In the genomic region with DNA sequence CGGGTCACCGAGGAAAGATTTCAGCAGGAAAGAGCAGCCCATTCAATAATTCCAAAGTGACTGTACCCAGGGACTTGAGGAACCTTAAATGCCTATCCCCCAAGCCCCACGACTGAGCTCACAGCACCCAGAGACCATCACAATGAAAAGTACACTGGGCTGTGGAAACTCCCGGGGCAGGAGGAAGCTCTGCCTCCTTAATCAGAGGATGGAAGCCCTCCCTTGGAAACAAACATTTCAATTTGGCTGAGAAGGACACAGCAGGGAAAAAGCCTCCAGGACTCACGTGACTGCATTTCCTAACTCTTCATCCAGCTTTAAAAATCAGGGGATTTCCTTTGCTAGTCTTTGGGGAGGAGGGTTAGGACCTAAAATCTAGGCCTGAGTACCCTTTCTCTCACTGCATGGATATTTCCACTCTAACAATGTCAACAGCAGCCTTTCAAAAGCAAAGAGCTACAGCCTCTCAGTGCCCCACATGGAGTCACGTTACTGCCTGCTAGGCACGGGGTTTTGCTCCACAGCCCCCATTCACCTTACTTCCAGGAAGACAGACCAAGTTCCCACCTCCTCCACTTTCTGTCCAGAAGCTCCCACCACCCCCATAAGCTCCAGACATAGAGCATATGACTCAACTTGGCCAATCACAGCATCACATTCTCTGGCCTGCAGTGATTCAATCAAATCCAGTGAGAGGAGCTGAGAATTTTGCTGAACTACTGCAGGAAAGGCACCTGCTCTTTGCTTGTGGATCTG, we compare ENCODE assay signal across 24 cellular contexts.
DNase-seq lines count a peak whose midpoint lies in the region; ATAC-seq, FAIRE-seq and TF ChIP-seq lines count a peak whose summit lies in the region.
"Had no signal": no experiment of that assay in that cellular context is flagged by ENCODE, and none has a peak within 500 bp of the region (broad histone marks: within the 10 kb centered on the region; RNA-seq: fewer than 3 reads in every experiment).

No MANE protein-coding gene starts in this region.

- no peaks in the 10 kb centered on the region for H3K36me3 Mint-ChIP-seq in mesothelial cell of epicardium
- H3K36me3 Mint-ChIP-seq: CD4-positive, alpha-beta memory T cell; naive B cell had no signal

- H3K4me1 ChIP-seq in Karpas-422 (ENCODE audit: low read length) (peaks cover 65% of the 10 kb centered on the region), foreskin keratinocyte (no peaks in the 10 kb centered on the region), BE2C (no peaks in the 10 kb centered on the region)
- H3K4me1 ChIP-seq: adrenal gland, gastrocnemius medialis, psoas muscle had no signal

- H3K9me2 ChIP-seq in Karpas-422 (replicated peaks; ENCODE audit: insufficient read depth, low read length): no peaks in the 10 kb centered on the region

- no peak overlapping the region for H3K4me3 Mint-ChIP-seq in mesothelial cell of epicardium
- H3K4me3 Mint-ChIP-seq: activated CD4-positive, alpha-beta T cell treated with anti-CD3 and anti-CD28 coated beads, Interleukin-2, amount 10 ng/mL, durations not matched to agents 7 days and 5 days; CD4-positive, alpha-beta memory T cell; naive B cell had no signal

- no peaks in the 10 kb centered on the region for H3K27me3 ChIP-seq in Karpas-422 (ENCODE audit: low read length)
- H3K27me3 ChIP-seq in foreskin keratinocyte: no peaks in the 10 kb centered on the region
- no peaks in the 10 kb centered on the region for H3K27me3 ChIP-seq in BE2C
- H3K27me3 ChIP-seq: adrenal gland, dorsolateral prefrontal cortex, gastrocnemius medialis had no signal

- no peak for TF ChIP-seq POLR2A in H54 (IDR thresholded peaks at IDR 0.05; ENCODE audit: low read depth, low read length)

- H3K36me3 ChIP-seq in Karpas-422 (ENCODE audit: insufficient read depth, low read length) (no peaks in the 10 kb centered on the region), BE2C (no peaks in the 10 kb centered on the region)
- H3K36me3 ChIP-seq: adrenal gland, gastrocnemius medialis had no signal

- peaks cover 4% of the 10 kb centered on the region for H3K27me3 Mint-ChIP-seq in mesothelial cell of epicardium (ENCODE audit: low read depth)
- H3K27me3 Mint-ChIP-seq: activated CD4-positive, alpha-beta T cell treated with anti-CD3 and anti-CD28 coated beads, Interleukin-2, amount 10 ng/mL, durations not matched to agents 7 days and 5 days; CD4-positive, alpha-beta memory T cell; naive B cell had no signal

- ATAC-seq in foreskin keratinocyte: peak; percentile 22
- ATAC-seq: gastrocnemius medialis had no signal

- no peaks in the 10 kb centered on the region for H3K9me3 ChIP-seq in Karpas-422 (ENCODE audit: low read length)
- H3K9me3 ChIP-seq in BE2C: no peaks in the 10 kb centered on the region
- H3K9me3 ChIP-seq: adrenal gland, gastrocnemius medialis, psoas muscle had no signal

- H2AFZ ChIP-seq in Karpas-422 (ENCODE audit: low read length): no peak overlapping the region

- H3K4me1 Mint-ChIP-seq in mesothelial cell of epicardium: peaks cover 36% of the 10 kb centered on the region
- H3K4me1 Mint-ChIP-seq: activated CD4-positive, alpha-beta T cell treated with anti-CD3 and anti-CD28 coated beads, Interleukin-2, amount 10 ng/mL, durations not matched to agents 7 days and 5 days; CD4-positive, alpha-beta memory T cell; naive B cell had no signal

- H3K4me2 ChIP-seq in Karpas-422 (ENCODE audit: low read depth, low read length, poor library complexity, severe bottlenecking): peak overlapping the region; percentile 75
- H3K4me2 ChIP-seq: KMS-11 had no signal

- TF ChIP-seq CTCF in foreskin keratinocyte (conservative IDR thresholded peaks at IDR 0.05) (no peak), mesothelial cell of epicardium (IDR thresholded peaks at IDR 0.05; ENCODE audit: unreplicated experiment) (no peak), BE2C (IDR thresholded peaks at IDR 0.05; ENCODE audit: low read depth, low read length) (no peak)

- H3K27ac Mint-ChIP-seq in mesothelial cell of epicardium: peak overlapping the region; percentile 44
- H3K27ac Mint-ChIP-seq: activated CD4-positive, alpha-beta T cell treated with anti-CD3 and anti-CD28 coated beads, Interleukin-2, amount 10 ng/mL, durations not matched to agents 7 days and 5 days; CD4-positive, alpha-beta memory T cell; naive B cell had no signal

- H3K9ac ChIP-seq in Karpas-422 (ENCODE audit: low read length): peak overlapping the region; percentile 70
- H3K9ac ChIP-seq: KMS-11 had no signal

- no peaks in the 10 kb centered on the region for H4K20me1 ChIP-seq in Karpas-422 (ENCODE audit: insufficient read depth, low read depth, low read length)

- DNase-seq in EH (ENCODE audit: low read depth) (peak; percentile 16), Karpas-422 (peak; percentile 60), foreskin keratinocyte (no peak), mesothelial cell of epicardium (ENCODE audit: low spot score in 2 of 2, unreplicated experiment in 2 of 2) (no peak), BE2C (no peak), H54 (ENCODE audit: insufficient read length, low spot score) (no peak), caudate nucleus (lab: John Stamatoyannopoulos, UW) (no peak), nucleus accumbens (lab: John Stamatoyannopoulos, UW) (no peak)
- DNase-seq: activated CD4-positive, alpha-beta T cell treated with anti-CD3 and anti-CD28 coated beads, Interleukin-2, amount 10 ng/mL, durations not matched to agents 7 days and 5 days; activated CD8-positive, alpha-beta memory T cell treated with anti-CD3 and anti-CD28 coated beads, Interleukin-2, amount 50 U/mL, for 4 hours; activated effector memory CD4-positive, alpha-beta T cell treated with anti-CD3 and anti-CD28 coated beads, Interleukin-2, amount 50 U/mL, for 16 hours; adrenal gland; CD4-positive, alpha-beta memory T cell; gastrocnemius medialis; naive B cell; NCI-H1092; NCI-H2081; NCI-H526; psoas muscle; SHP77; stimulated activated CD4-positive, alpha-beta T cell treated with anti-CD3 and anti-CD28 coated beads, Interleukin-4, amount 100 ng/mL, for 4 hours had no signal

- H3K79me2 ChIP-seq in Karpas-422 (ENCODE audit: low read length): no peaks in the 10 kb centered on the region

- FAIRE-seq in H54 (lab: Jason Lieb, UNC): no peak

- H3K27ac ChIP-seq in Karpas-422 (ENCODE audit: low read length): peak overlapping the region; percentile 100
- H3K27ac ChIP-seq in foreskin keratinocyte: no peak overlapping the region
- H3K27ac ChIP-seq in caudate nucleus (ENCODE audit: low read depth, low read length): no peak overlapping the region
- H3K27ac ChIP-seq: adrenal gland, epithelial cell of prostate, gastrocnemius medialis, KMS-11, psoas muscle had no signal

- H3K9me3 Mint-ChIP-seq in mesothelial cell of epicardium: no peaks in the 10 kb centered on the region
- H3K9me3 Mint-ChIP-seq: activated CD4-positive, alpha-beta T cell treated with anti-CD3 and anti-CD28 coated beads, Interleukin-2, amount 10 ng/mL, durations not matched to agents 7 days and 5 days had no signal

- H3K4me3 ChIP-seq in Karpas-422 (ENCODE audit: low read length) (peak overlapping the region; percentile 61), BE2C (ENCODE audit: low read depth, low read length) (no peak overlapping the region)
- H3K4me3 ChIP-seq: adrenal gland, dorsolateral prefrontal cortex, gastrocnemius medialis, psoas muscle had no signal

Comparison
In these comparisons a context has a peak if more than half of its experiments do, and no peak if none do; other contexts are left out.
1. DNase-seq: peak in EH (single experiment) and Karpas-422 (single experiment); none in foreskin keratinocyte (0 of 2), mesothelial cell of epicardium (0 of 2), BE2C (single experiment), H54 (single experiment), caudate nucleus (0 of 61) and nucleus accumbens (0 of 56).